In genomic region chr15:90320062-90320884, GRCh38 we compare ENCODE assay signal across 8 cellular contexts. TPM values are rescaled to one million over a fixed set of nuclear protein-coding genes. Genes with fewer than 3 reads are reported as not detected.
A peak's percentile ranks its signal among the peaks of the same experiment; 100 is the strongest.
DNase-seq lines count a peak whose midpoint lies in the region; ATAC-seq and TF ChIP-seq lines count a peak whose summit lies in the region.

No MANE protein-coding gene starts in this region.

- peak; percentile 100 for TF ChIP-seq CTCF in choroid plexus epithelial cell (conservative IDR thresholded peaks at IDR 0.05; ENCODE audit: low read depth, low read length)

- intact Hi-C loops in left colon (cut with DNase I, micrococcal nuclease) = no loop called here

- peak; percentile 77 for ATAC-seq in HG03432 (IDR thresholded peaks at IDR 0.05; ENCODE audit: unreplicated experiment)
- peak; percentile 84 for ATAC-seq in left colon

- H3K4me3 ChIP-seq in choroid plexus epithelial cell (ENCODE audit: low read depth, low read length) = peak overlapping the region; percentile 28

- DNase-seq in NK-92 treated with Interleukin-12 subunit alpha and Interleukin-12 subunit beta, amount 100 ng/mL, for 24 hours (lab: John Stamatoyannopoulos, UW) = peak; percentile 56
- no peak for DNase-seq in NK-92 (lab: John Stamatoyannopoulos, UW; ENCODE audit: unreplicated experiment)
- peak; percentile 60 for DNase-seq in NCI-H510A treated with DMSO at 0.1 percent for 48 hours (lab: John Stamatoyannopoulos, UW)
- peak; percentile 50 for DNase-seq in activated CD4-positive, alpha-beta T cell treated with anti-CD3 and anti-CD28 coated beads for 1 hour
- peak; percentile 94 for DNase-seq in choroid plexus epithelial cell (ENCODE audit: low read depth)
- peak; percentile 73 to 77 for DNase-seq in left colon
- peak; percentile 22 to 47 (median 39) for DNase-seq in stimulated activated CD4-positive, alpha-beta T cell treated with anti-CD3 and anti-CD28 coated beads, Interleukin-1b, Interleukin-23, amount 100 ng/mL, for 24 hours (ENCODE audit: low read depth in 4 of 4, low spot score in 1 of 4)

RNA-seq across cellular contexts. Expression of gene ZNF774, which starts 31.8 kb away (rescaled TPM):
- total RNA-seq in left colon = 10 to 100 TPM; 14.7 to 21.2 TPM

RNA-seq across cellular contexts. Expression of gene NGRN, which starts 54.8 kb away (rescaled TPM):
- total RNA-seq in left colon = 10 to 100 TPM; 47.8 to 57.0 TPM
